In the genomic region with DNA sequence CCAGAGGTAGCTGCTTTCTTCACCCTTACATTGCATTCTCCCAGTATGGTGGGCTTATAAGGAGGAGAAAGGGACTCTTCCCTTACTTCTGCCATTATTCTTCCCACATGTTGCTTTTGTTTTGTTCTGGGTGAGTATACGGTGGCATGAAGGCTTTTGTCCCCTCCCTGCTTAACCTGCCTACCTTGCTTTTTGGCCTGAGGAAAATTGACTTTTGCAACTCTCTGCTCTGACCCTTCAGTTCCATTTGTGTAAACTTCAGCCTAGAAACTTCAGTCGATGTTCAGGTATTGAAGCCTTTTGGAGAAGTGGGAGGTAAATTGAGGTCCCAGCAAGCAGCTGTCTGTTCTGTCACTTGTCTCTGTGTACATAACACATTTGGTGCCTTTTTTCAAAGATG, we compare ENCODE assay signal across 1 cellular context.
TF ChIP-seq lines count a peak whose summit lies in the region.

No MANE protein-coding gene starts in this region.

TF ChIP-seq in HepG2, 621 proteins besides CTCF, POLR2A, EP300 and RAD21:
- TF ChIP-seq ZNF260 (CRISPR knock-in tag; IDR thresholded peaks at IDR 0.05; ENCODE audit: borderline replicate concordance, low read depth) (no peak), CHD2 (IDR thresholded peaks at IDR 0.05; ENCODE audit: low read depth, low read length) (no peak), MIXL1 (CRISPR knock-in tag; IDR thresholded peaks at IDR 0.05) (no peak), IKZF1 (IDR thresholded peaks at IDR 0.05) (no peak), NFE2 (CRISPR knock-in tag; IDR thresholded peaks at IDR 0.05) (no peak), ISX (CRISPR knock-in tag; conservative IDR thresholded peaks at IDR 0.05) (no peak), STAG1 (CRISPR knock-in tag; IDR thresholded peaks at IDR 0.05) (no peak), ZFP1 (CRISPR knock-in tag; IDR thresholded peaks at IDR 0.05) (no peak), SMC3 (IDR thresholded peaks at IDR 0.05; ENCODE audit: low read length) (no peak), HOXD1 (CRISPR knock-in tag; IDR thresholded peaks at IDR 0.05) (no peak), PPARG (CRISPR knock-in tag; conservative IDR thresholded peaks at IDR 0.05) (no peak), ZNF747 (CRISPR knock-in tag; IDR thresholded peaks at IDR 0.05; ENCODE audit: borderline replicate concordance) (no peak), ZNF446 (CRISPR knock-in tag; IDR thresholded peaks at IDR 0.05) (no peak), PHB2 (IDR thresholded peaks at IDR 0.05; ENCODE audit: partially characterized antibody) (no peak), MLLT10 (CRISPR knock-in tag; IDR thresholded peaks at IDR 0.05) (no peak), ZNF354B (CRISPR knock-in tag; IDR thresholded peaks at IDR 0.05) (no peak)
- TF ChIP-seq, protein P1, sequence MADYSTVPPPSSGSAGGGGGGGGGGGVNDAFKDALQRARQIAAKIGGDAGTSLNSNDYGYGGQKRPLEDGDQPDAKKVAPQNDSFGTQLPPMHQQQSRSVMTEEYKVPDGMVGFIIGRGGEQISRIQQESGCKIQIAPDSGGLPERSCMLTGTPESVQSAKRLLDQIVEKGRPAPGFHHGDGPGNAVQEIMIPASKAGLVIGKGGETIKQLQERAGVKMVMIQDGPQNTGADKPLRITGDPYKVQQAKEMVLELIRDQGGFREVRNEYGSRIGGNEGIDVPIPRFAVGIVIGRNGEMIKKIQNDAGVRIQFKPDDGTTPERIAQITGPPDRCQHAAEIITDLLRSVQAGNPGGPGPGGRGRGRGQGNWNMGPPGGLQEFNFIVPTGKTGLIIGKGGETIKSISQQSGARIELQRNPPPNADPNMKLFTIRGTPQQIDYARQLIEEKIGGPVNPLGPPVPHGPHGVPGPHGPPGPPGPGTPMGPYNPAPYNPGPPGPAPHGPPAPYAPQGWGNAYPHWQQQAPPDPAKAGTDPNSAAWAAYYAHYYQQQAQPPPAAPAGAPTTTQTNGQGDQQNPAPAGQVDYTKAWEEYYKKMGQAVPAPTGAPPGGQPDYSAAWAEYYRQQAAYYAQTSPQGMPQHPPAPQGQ (CRISPR knock-in tag; IDR thresholded peaks at IDR 0.05; ENCODE audit: borderline replicate concordance) = no peak
TF ChIP-seq in HepG2: peak in this region for 0.
